15 cellular contexts compared by ENCODE assay signal in genomic region chrX:107935200-107935599, GRCh38. TPM values are rescaled to one million over a fixed set of nuclear protein-coding genes. Genes with fewer than 3 reads are reported as not detected.
DNase-seq lines count a peak whose midpoint lies in the region; ATAC-seq and TF ChIP-seq lines count a peak whose summit lies in the region.
"Had no signal": no experiment of that assay in that cellular context is flagged by ENCODE, and none has a peak within 500 bp of the region (broad histone marks: within the 10 kb centered on the region; RNA-seq: fewer than 3 reads in every experiment).

No MANE protein-coding gene starts in this region.

- no peak for TF ChIP-seq CTCF in astrocyte of the spinal cord (IDR thresholded peaks at IDR 0.05; ENCODE audit: low read depth, low read length)

- H3K4me3 ChIP-seq in astrocyte of the spinal cord (ENCODE audit: low read depth, low read length) (peak overlapping the region; percentile 35), iPS-18c (ENCODE audit: insufficient read depth, low read depth, low read length) (peak overlapping the region; percentile 61)
- H3K4me3 ChIP-seq: BLaER1, GM12878, SK-N-MC had no signal

- ATAC-seq in HG03045 (IDR thresholded peaks at IDR 0.05; ENCODE audit: unreplicated experiment) (no peak), HG02759 (IDR thresholded peaks at IDR 0.05; ENCODE audit: unreplicated experiment) (no peak), HG03039 (IDR thresholded peaks at IDR 0.05; ENCODE audit: unreplicated experiment) (no peak)
- ATAC-seq: activated CD8-positive, alpha-beta T cell treated with anti-CD3 and anti-CD28 coated beads, Interleukin-2, amount 10 ng/mL, durations not matched to agents 7 days and 5 days; GM12878 had no signal

- DNase-seq in A172 (ENCODE audit: low spot score), result peak; percentile 11
- peak; percentile 26 for DNase-seq in HT-29 (ENCODE audit: low spot score)
- DNase-seq in astrocyte of the spinal cord (ENCODE audit: low read depth, low spot score), result peak; percentile 5
- DNase-seq in T-helper 9 cell, result no peak
- DNase-seq: activated CD8-positive, alpha-beta T cell treated with anti-CD3 and anti-CD28 coated beads, Interleukin-2, amount 10 ng/mL, durations not matched to agents 7 days and 5 days; hippocampal formation; NCI-H1105 treated with DMSO at 0.1 percent for 48 hours had no signal

- H3K9me3 ChIP-seq in iPS-18c (ENCODE audit: control insufficient read depth, insufficient read depth, low read length), result no peaks in the 10 kb centered on the region

- in situ Hi-C loops in astrocyte of the spinal cord (cut with HindIII; ENCODE audit: low sequenced_read_pairs), result no loop called here

RNA-seq across cellular contexts. Expression of gene TEX13B, which starts 47.0 kb away (rescaled TPM):
- total RNA-seq in A172 (2014; rRNA removed; shearing (Covaris generic)), result not detected in 2 replicates
- not detected in 2 replicates for total RNA-seq in HT-29 (2014; rRNA removed; shearing (Covaris generic))
- total RNA-seq: activated CD8-positive, alpha-beta T cell treated with anti-CD3 and anti-CD28 coated beads, Interleukin-2, amount 10 ng/mL, durations not matched to agents 7 days and 5 days; GM12878; omental fat pad had no signal
